Comparison of ENCODE assay signal across 1 cellular context in genomic region chr6:117676577-117677218, GRCh38.
TF ChIP-seq lines count a peak whose summit lies in the region.

No MANE protein-coding gene starts in this region.

TF ChIP-seq in GM23338, 12 proteins besides CTCF, POLR2A, EP300 and RAD21 (continued from another document):
- TF ChIP-seq REST (IDR thresholded peaks at IDR 0.05; ENCODE audit: unreplicated experiment) (no peak), NANOG (IDR thresholded peaks at IDR 0.05; ENCODE audit: borderline replicate concordance) (no peak), ETS1 (IDR thresholded peaks at IDR 0.05) (no peak), CREB1 (CRISPR knock-in tag; IDR thresholded peaks at IDR 0.05; ENCODE audit: low read depth) (no peak), POLR2AphosphoS5 (IDR thresholded peaks at IDR 0.05; ENCODE audit: low read depth) (no peak), EZH2phosphoT487 (IDR thresholded peaks at IDR 0.05; ENCODE audit: unreplicated experiment) (no peak)
